ENCODE assay signal across 11 cellular contexts in genomic region chr12:49094966-49095365, GRCh38. TPM values are rescaled to one million over a fixed set of nuclear protein-coding genes. Genes with fewer than 3 reads are reported as not detected.
DNase-seq lines count a peak whose midpoint lies in the region; ATAC-seq and TF ChIP-seq lines count a peak whose summit lies in the region.
"Had no signal": no experiment of that assay in that cellular context is flagged by ENCODE, and none has a peak within 500 bp of the region (broad histone marks: within the 10 kb centered on the region; RNA-seq: fewer than 3 reads in every experiment).

No MANE protein-coding gene starts in this region.

- no peak overlapping the region for H3K4me3 Mint-ChIP-seq in stimulated activated naive B cell treated with anti-CD40 and anti-IgM and Interleukin-4, amounts not matched to agents 10 μg/mL and 1 μg/mL and 100 μg/mL, for 72 hours
- H3K4me3 Mint-ChIP-seq: activated naive CD4-positive, alpha-beta T cell treated with anti-CD3 and anti-CD28 coated beads, Interleukin-2, amount 50 U/mL, for 24 hours; memory B cell had no signal

- 75% methylated on average over 2 of the region's 2 CpGs for WGBS in esophagus muscularis mucosa

- H3K4me1 ChIP-seq in cardiac muscle cell (ENCODE audit: low read depth) (peaks cover 8% of the 10 kb centered on the region), esophagus muscularis mucosa (peaks cover 42 to 51% (median 49%) of the 10 kb centered on the region in 4 donors)

- TF ChIP-seq EP300 in esophagus muscularis mucosa (IDR thresholded peaks at IDR 0.05), result no peak

- TF ChIP-seq CTCF in cardiac muscle cell (IDR thresholded peaks at IDR 0.05; ENCODE audit: low read depth, low read length) (no peak), esophagus muscularis mucosa (IDR thresholded peaks at IDR 0.05) (no peak), foreskin fibroblast (IDR thresholded peaks at IDR 0.05; ENCODE audit: low read depth, low read length) (no peak)

- no peak for DNase-seq in cardiac muscle cell (ENCODE audit: low read depth in 1 of 2, low spot score in 1 of 2)
- DNase-seq in left ventricle myocardium superior, result no peak
- no peak for DNase-seq in esophagus muscularis mucosa (ENCODE audit: extremely low spot score)
- no peak for DNase-seq in stimulated activated naive B cell treated with anti-CD40 and anti-IgM and Interleukin-4, amounts not matched to agents 10 μg/mL and 1 μg/mL and 100 μg/mL, for 72 hours
- no peak for DNase-seq in NCI-H187 treated with DMSO at 0.1 percent for 48 hours (lab: John Stamatoyannopoulos, UW)
- no peak for DNase-seq in foreskin fibroblast
- DNase-seq: central memory CD4-positive, alpha-beta T cell; KG1 had no signal

- peaks cover 10% of the 10 kb centered on the region for H3K36me3 ChIP-seq in cardiac muscle cell
- H3K36me3 ChIP-seq in esophagus muscularis mucosa, result peaks cover 20 to 42% (median 35%) of the 10 kb centered on the region in 4 donors

- ATAC-seq in left ventricle myocardium superior, result no peak
- no peak for ATAC-seq in stimulated activated naive B cell treated with anti-CD40 and anti-IgM and Interleukin-4, amounts not matched to agents 10 μg/mL and 1 μg/mL and 100 μg/mL, for 72 hours (replicated peaks)

- TF ChIP-seq POLR2A in esophagus muscularis mucosa (IDR thresholded peaks at IDR 0.05; ENCODE audit: low read depth), result no peak

- H3K4me3 ChIP-seq in cardiac muscle cell (peak overlapping the region; percentile 13), esophagus muscularis mucosa (peak overlapping the region; percentile 39 to 54 (median 43)), foreskin fibroblast (ENCODE audit: low read depth in 1 of 2, low read length in 2 of 2) (no peak overlapping the region)

- peaks cover 31 to 41% of the 10 kb centered on the region in 2 donors for H3K4me1 Mint-ChIP-seq in stimulated activated naive B cell treated with anti-CD40 and anti-IgM and Interleukin-4, amounts not matched to agents 10 μg/mL and 1 μg/mL and 100 μg/mL, for 72 hours

- H3K27ac ChIP-seq in cardiac muscle cell (no peak overlapping the region), esophagus muscularis mucosa (replicated peaks in 1 of 4) (no peak overlapping the region)
- H3K27ac ChIP-seq: parathyroid adenoma had no signal

- intact Hi-C loops in left ventricle myocardium superior (cut with micrococcal nuclease) (no loop called here), esophagus muscularis mucosa (cut with DNase I) (no loop called here)

- H3K27me3 ChIP-seq in cardiac muscle cell, result peaks cover 59% of the 10 kb centered on the region
- H3K27me3 ChIP-seq in esophagus muscularis mucosa, result peaks cover 0 to 49% (median 43%) of the 10 kb centered on the region in 4 donors

- peaks cover 45% of the 10 kb centered on the region in 2 donors for H3K27me3 Mint-ChIP-seq in stimulated activated naive B cell treated with anti-CD40 and anti-IgM and Interleukin-4, amounts not matched to agents 10 μg/mL and 1 μg/mL and 100 μg/mL, for 72 hours

- H3K36me3 Mint-ChIP-seq in stimulated activated naive B cell treated with anti-CD40 and anti-IgM and Interleukin-4, amounts not matched to agents 10 μg/mL and 1 μg/mL and 100 μg/mL, for 72 hours, result peaks cover 11 to 33% of the 10 kb centered on the region in 2 donors

- H3K9me3 ChIP-seq in cardiac muscle cell (ENCODE audit: low read depth), result no peaks in the 10 kb centered on the region
- no peaks in the 10 kb centered on the region for H3K9me3 ChIP-seq in esophagus muscularis mucosa

- H3K9me3 Mint-ChIP-seq in stimulated activated naive B cell treated with anti-CD40 and anti-IgM and Interleukin-4, amounts not matched to agents 10 μg/mL and 1 μg/mL and 100 μg/mL, for 72 hours, result no peaks in the 10 kb centered on the region
- H3K9me3 Mint-ChIP-seq: activated naive CD4-positive, alpha-beta T cell treated with anti-CD3 and anti-CD28 coated beads, Interleukin-2, amount 50 U/mL, for 24 hours; memory B cell had no signal

- H3K27ac Mint-ChIP-seq in stimulated activated naive B cell treated with anti-CD40 and anti-IgM and Interleukin-4, amounts not matched to agents 10 μg/mL and 1 μg/mL and 100 μg/mL, for 72 hours, result peak overlapping the region; percentile 57
- H3K27ac Mint-ChIP-seq: activated naive CD4-positive, alpha-beta T cell treated with anti-CD3 and anti-CD28 coated beads, Interleukin-2, amount 50 U/mL, for 24 hours; memory B cell had no signal

RNA-seq across cellular contexts. Expression of gene DHH, which starts 0.4 kb away (rescaled TPM):
- total RNA-seq in cardiac muscle cell (0.36 TPM in 1 of 2 replicates, not detected in the other), left ventricle myocardium superior (0.52 TPM), esophagus muscularis mucosa (1 to 10 TPM in 3 of 4 donors, under 1 TPM in 1; 0.66 to 3.0 (median 1.9) TPM)
- not detected in 2 replicates for polyA plus RNA-seq in cardiac muscle cell

RNA-seq across cellular contexts. Expression of gene LMBR1L, which starts 15.7 kb away (rescaled TPM):
- total RNA-seq in cardiac muscle cell (29.8 and 51.3 TPM in 2 replicates), left ventricle myocardium superior (30.7 TPM), esophagus muscularis mucosa (10 to 100 TPM; 24.7 to 54.0 (median 34.3) TPM)
- polyA plus RNA-seq in cardiac muscle cell, result 52.9 and 56.1 TPM in 2 replicates

RNA-seq across cellular contexts. Expression of gene RHEBL1, which starts 25.2 kb away (rescaled TPM):
- total RNA-seq in cardiac muscle cell (0.42 and 1.1 TPM in 2 replicates), left ventricle myocardium superior (0.32 TPM), esophagus muscularis mucosa (under 1 TPM in 2 of 4 donors, not detected in 2; 0.40 to 0.97 TPM)
- polyA plus RNA-seq in cardiac muscle cell, result 0.94 and 1.0 TPM in 2 replicates

RNA-seq across cellular contexts. Expression of gene KMT2D, which starts 34.4 kb away (rescaled TPM):
- total RNA-seq in cardiac muscle cell (28.8 and 41.3 TPM in 2 replicates), left ventricle myocardium superior (43.8 TPM), esophagus muscularis mucosa (10 to 100 TPM; 47.2 to 85.2 (median 76.2) TPM)
- polyA plus RNA-seq in cardiac muscle cell, result 31.0 and 41.3 TPM in 2 replicates

RNA-seq across cellular contexts. Expression of gene TUBA1B, which starts 36.2 kb away (rescaled TPM):
- total RNA-seq in cardiac muscle cell, result 1,511 and 2,134 TPM in 2 replicates
- 1,582 and 2,216 TPM in 2 replicates for polyA plus RNA-seq in cardiac muscle cell
- 329 TPM for total RNA-seq in left ventricle myocardium superior
- total RNA-seq in esophagus muscularis mucosa, result 1,000 to 10,000 TPM in 1 of 4 donors, 100 to 1,000 TPM in 3; 739 to 1,057 (median 846) TPM

Comparison
In these comparisons a context has a peak if more than half of its experiments do, and no peak if none do; other contexts are left out.
1. H3K4me3 ChIP-seq: peak in cardiac muscle cell (single experiment) and esophagus muscularis mucosa (4 of 4); none in foreskin fibroblast (0 of 2).